ENCODE assay signal across 8 cellular contexts in the genomic region with DNA sequence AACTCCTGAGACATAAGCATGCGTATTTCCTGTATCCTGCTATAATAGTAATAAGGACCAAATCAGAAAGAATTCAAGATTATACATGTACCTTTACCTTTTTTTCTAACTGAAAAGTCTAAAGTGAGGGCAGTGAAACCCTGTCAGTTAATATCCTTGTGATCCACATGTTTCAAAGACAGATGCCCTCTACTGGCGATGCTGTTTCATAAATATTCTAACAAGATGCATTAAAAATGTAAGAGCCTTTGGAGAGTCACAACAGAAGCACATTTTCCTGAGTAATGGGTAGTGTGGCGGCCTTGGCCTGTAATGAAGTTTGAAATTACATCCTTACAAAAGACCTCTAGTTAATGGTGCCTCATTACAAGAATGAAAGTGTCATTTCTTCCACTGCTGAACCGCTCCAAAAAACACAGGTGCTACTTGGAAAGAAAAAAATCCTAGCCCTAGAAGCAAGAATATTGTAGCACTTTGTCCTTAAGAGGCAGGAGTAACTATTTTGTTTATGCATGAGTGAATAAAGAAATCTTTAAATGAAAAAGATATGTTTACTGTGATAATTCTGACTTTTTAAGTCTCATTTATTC.
DNase-seq lines count a peak whose midpoint lies in the region; ATAC-seq, FAIRE-seq and TF ChIP-seq lines count a peak whose summit lies in the region.

No MANE protein-coding gene starts in this region.

- no peak for TF ChIP-seq EP300 in esophagus muscularis mucosa (IDR thresholded peaks at IDR 0.05)
- no peak for TF ChIP-seq EP300 in sigmoid colon (IDR thresholded peaks at IDR 0.05)

- no peak for ATAC-seq in GM21717 (IDR thresholded peaks at IDR 0.05; ENCODE audit: unreplicated experiment)

- FAIRE-seq in D721Med (lab: Jason Lieb, UNC) = peak; percentile 82

- intact Hi-C loops in esophagus muscularis mucosa (cut with DNase I) (no loop called here), sigmoid colon (cut with DNase I) (no loop called here)

- TF ChIP-seq CTCF in D721Med (IDR thresholded peaks at IDR 0.05; ENCODE audit: insufficient read depth, missing control alignments) = peak; percentile 81
- peak; percentile 14 to 53 (median 37) for TF ChIP-seq CTCF in esophagus muscularis mucosa (IDR thresholded peaks at IDR 0.05)
- peak in 2 of 4 experiments; percentile 16 to 31 for TF ChIP-seq CTCF in sigmoid colon (IDR thresholded peaks at IDR 0.05)

- in situ Hi-C loops in HAP-1 (cut with MboI; ENCODE audit: low sequenced_read_pairs) = no loop called here

- 76% methylated on average over 4 of the region's 4 CpGs for WGBS in esophagus muscularis mucosa
- WGBS in sigmoid colon, 2 donors = 63% methylated on average over 4 of the region's 4 CpGs

- DNase-seq in D721Med (ENCODE audit: insufficient read length, low spot score) = no peak
- DNase-seq in HAP-1 (ENCODE audit: low spot score in 2 of 2) = peak; percentile 41 to 48
- DNase-seq in SHP77 (lab: John Stamatoyannopoulos, UW) = peak; percentile 28 to 56
- no peak for DNase-seq in esophagus muscularis mucosa (ENCODE audit: extremely low spot score)
- DNase-seq in putamen (ENCODE audit: low spot score) = peak; percentile 21
- DNase-seq in effector CD8-positive, alpha-beta T cell (lab: John Stamatoyannopoulos, UW) = no peak
- DNase-seq in sigmoid colon = no peak

- no peaks in the 10 kb centered on the region for H3K9me3 ChIP-seq in HAP-1
- H3K9me3 ChIP-seq in esophagus muscularis mucosa = no peaks in the 10 kb centered on the region
- H3K9me3 ChIP-seq in sigmoid colon = no peaks in the 10 kb centered on the region

- H3K4me3 ChIP-seq in HAP-1 = no peak overlapping the region
- no peak overlapping the region for H3K4me3 ChIP-seq in esophagus muscularis mucosa
- no peak overlapping the region for H3K4me3 ChIP-seq in sigmoid colon

- no peaks in the 10 kb centered on the region for H3K36me3 ChIP-seq in HAP-1 (replicated peaks)
- peaks cover 0 to 15% (median 5%) of the 10 kb centered on the region in 4 donors for H3K36me3 ChIP-seq in esophagus muscularis mucosa
- no peaks in the 10 kb centered on the region for H3K36me3 ChIP-seq in sigmoid colon

- no peak overlapping the region for H3K27ac ChIP-seq in esophagus muscularis mucosa (replicated peaks in 1 of 4)
- no peak overlapping the region for H3K27ac ChIP-seq in sigmoid colon

- H3K4me1 ChIP-seq in HAP-1 = peaks cover 3% of the 10 kb centered on the region; the same call in 1 of the 2 replicates
- peaks cover 0 to 8% (median 0%) of the 10 kb centered on the region in 4 donors for H3K4me1 ChIP-seq in esophagus muscularis mucosa
- H3K4me1 ChIP-seq in sigmoid colon = no peaks in the 10 kb centered on the region

- H3K27me3 ChIP-seq in HAP-1 (ENCODE audit: low read depth) = peaks cover 62% of the 10 kb centered on the region
- H3K27me3 ChIP-seq in esophagus muscularis mucosa = no peaks in the 10 kb centered on the region
- no peaks in the 10 kb centered on the region for H3K27me3 ChIP-seq in sigmoid colon

- TF ChIP-seq POLR2A in esophagus muscularis mucosa (IDR thresholded peaks at IDR 0.05; ENCODE audit: low read depth) (no peak), sigmoid colon (IDR thresholded peaks at IDR 0.05) (no peak)

Comparison
In these comparisons a context has a peak if more than half of its experiments do, and no peak if none do; other contexts are left out.
1. DNase-seq: peak in HAP-1 (2 of 2), SHP77 (2 of 2) and putamen (single experiment); none in D721Med (single experiment), esophagus muscularis mucosa (single experiment), effector CD8-positive, alpha-beta T cell (single experiment) and sigmoid colon (single experiment).